Comparison of ENCODE assay signal across 8 cellular contexts in genomic region chr3:64023861-64024223, GRCh38. TPM values are rescaled to one million over a fixed set of nuclear protein-coding genes. Genes with fewer than 3 reads are reported as not detected.
DNase-seq lines count a peak whose midpoint lies in the region; ATAC-seq and TF ChIP-seq lines count a peak whose summit lies in the region.

No MANE protein-coding gene starts in this region.

- POLR2A ChIA-PET in activated CD8-positive, alpha-beta T cell treated with anti-CD3 and anti-CD28 coated beads, Interleukin-2, amount 10 ng/mL, durations not matched to agents 7 days and 5 days (lab: Charles Lee) = interaction anchor here (0.6 to 2.6 kb wide), 7 partner anchors 15 to 100 kb away, joined by 3 to 12 read pairs (median 7); no protein-coding TSS in a partner anchor

- H3K36me3 ChIP-seq in lower lobe of right lung = peaks cover 28% of the 10 kb centered on the region

- H3K9me3 ChIP-seq in lower lobe of right lung = no peaks in the 10 kb centered on the region

- CTCF ChIA-PET in activated CD8-positive, alpha-beta T cell treated with anti-CD3 and anti-CD28 coated beads, Interleukin-2, amount 10 ng/mL, durations not matched to agents 7 days and 5 days (lab: Charles Lee) = interaction anchor here (0.6 to 5.5 kb wide), 25 partner anchors 9 to 464 kb away, joined by 3 to 48 read pairs (median 4); partner anchors contain the start of gene SCAANT1

- no peak for TF ChIP-seq CTCF in lower lobe of right lung (IDR thresholded peaks at IDR 0.05)

- peak overlapping the region; percentile 81 for H3K27ac Mint-ChIP-seq in stimulated activated naive CD8-positive, alpha-beta T cell treated with anti-CD3 and anti-CD28 coated beads, Interleukin-15, Interleukin-2, amounts not matched to agents 100 ng/mL and 50 ng/mL, for 24 hours
- H3K27ac Mint-ChIP-seq in activated CD8-positive, alpha-beta T cell treated with anti-CD3 and anti-CD28 coated beads, Interleukin-2, amount 10 ng/mL, durations not matched to agents 7 days and 5 days = peak overlapping the region; percentile 93

- H3K27ac ChIP-seq in lower lobe of right lung = peak overlapping the region; percentile 92

- peaks cover 27% of the 10 kb centered on the region for H3K36me3 Mint-ChIP-seq in stimulated activated naive CD8-positive, alpha-beta T cell treated with anti-CD3 and anti-CD28 coated beads, Interleukin-15, Interleukin-2, amounts not matched to agents 100 ng/mL and 50 ng/mL, for 24 hours (ENCODE audit: low read depth)
- H3K36me3 Mint-ChIP-seq in activated CD8-positive, alpha-beta T cell treated with anti-CD3 and anti-CD28 coated beads, Interleukin-2, amount 10 ng/mL, durations not matched to agents 7 days and 5 days (ENCODE audit: low read depth) = peaks cover 21% of the 10 kb centered on the region

- peaks cover 24% of the 10 kb centered on the region for H3K4me1 ChIP-seq in lower lobe of right lung

- H3K4me3 Mint-ChIP-seq in stimulated activated naive CD8-positive, alpha-beta T cell treated with anti-CD3 and anti-CD28 coated beads, Interleukin-15, Interleukin-2, amounts not matched to agents 100 ng/mL and 50 ng/mL, for 24 hours = peak overlapping the region; percentile 88
- H3K4me3 Mint-ChIP-seq in activated CD8-positive, alpha-beta T cell treated with anti-CD3 and anti-CD28 coated beads, Interleukin-2, amount 10 ng/mL, durations not matched to agents 7 days and 5 days = peak overlapping the region; percentile 74

- H3K4me3 ChIP-seq in lower lobe of right lung = peak overlapping the region; percentile 91

- peaks cover 32% of the 10 kb centered on the region for H3K4me1 Mint-ChIP-seq in stimulated activated naive CD8-positive, alpha-beta T cell treated with anti-CD3 and anti-CD28 coated beads, Interleukin-15, Interleukin-2, amounts not matched to agents 100 ng/mL and 50 ng/mL, for 24 hours (ENCODE audit: low read depth)
- peaks cover 28% of the 10 kb centered on the region for H3K4me1 Mint-ChIP-seq in activated CD8-positive, alpha-beta T cell treated with anti-CD3 and anti-CD28 coated beads, Interleukin-2, amount 10 ng/mL, durations not matched to agents 7 days and 5 days (ENCODE audit: low read depth)

- peaks cover 23% of the 10 kb centered on the region for H3K27me3 Mint-ChIP-seq in stimulated activated naive CD8-positive, alpha-beta T cell treated with anti-CD3 and anti-CD28 coated beads, Interleukin-15, Interleukin-2, amounts not matched to agents 100 ng/mL and 50 ng/mL, for 24 hours
- H3K27me3 Mint-ChIP-seq in activated CD8-positive, alpha-beta T cell treated with anti-CD3 and anti-CD28 coated beads, Interleukin-2, amount 10 ng/mL, durations not matched to agents 7 days and 5 days (ENCODE audit: low read depth) = peaks cover 15% of the 10 kb centered on the region

- no peaks in the 10 kb centered on the region for H3K9me3 Mint-ChIP-seq in stimulated activated naive CD8-positive, alpha-beta T cell treated with anti-CD3 and anti-CD28 coated beads, Interleukin-15, Interleukin-2, amounts not matched to agents 100 ng/mL and 50 ng/mL, for 24 hours
- no peaks in the 10 kb centered on the region for H3K9me3 Mint-ChIP-seq in activated CD8-positive, alpha-beta T cell treated with anti-CD3 and anti-CD28 coated beads, Interleukin-2, amount 10 ng/mL, durations not matched to agents 7 days and 5 days (ENCODE audit: insufficient read depth)

- H3K27me3 ChIP-seq in lower lobe of right lung (ENCODE audit: low read depth) = no peaks in the 10 kb centered on the region

- no peak for ATAC-seq in stimulated activated naive CD8-positive, alpha-beta T cell treated with anti-CD3 and anti-CD28 coated beads, Interleukin-15, Interleukin-2, amounts not matched to agents 100 U/mL and 50 U/mL, for 24 hours
- ATAC-seq in activated CD8-positive, alpha-beta T cell treated with anti-CD3 and anti-CD28 coated beads, Interleukin-2, amount 10 ng/mL, durations not matched to agents 7 days and 5 days = no peak
- ATAC-seq in lower lobe of right lung (no peak), HG03460 (IDR thresholded peaks at IDR 0.05; ENCODE audit: unreplicated experiment) (no peak), GM19035 (IDR thresholded peaks at IDR 0.05; ENCODE audit: unreplicated experiment) (no peak)

- intact Hi-C loops in lower lobe of right lung (cut with DNase I) = no loop called here

- DNase-seq in stimulated activated naive CD8-positive, alpha-beta T cell treated with anti-CD3 and anti-CD28 coated beads, Interleukin-15, Interleukin-2, amounts not matched to agents 100 U/mL and 50 U/mL, for 24 hours = no peak
- DNase-seq in activated CD8-positive, alpha-beta T cell treated with anti-CD3 and anti-CD28 coated beads, Interleukin-2, amount 10 ng/mL, durations not matched to agents 7 days and 5 days = no peak
- DNase-seq in lower lobe of right lung (no peak), NCI-H1417 treated with DMSO at 0.1 percent for 48 hours (lab: John Stamatoyannopoulos, UW) (no peak)
- DNase-seq in stimulated activated CD4-positive, alpha-beta T cell treated with anti-CD3 and anti-CD28 coated beads, Interleukin-15, amount 100 ng/mL, for 24 hours = no peak

RNA-seq across cellular contexts. Expression of gene PSMD6, which starts 0.5 kb away (rescaled TPM):
- total RNA-seq in activated CD8-positive, alpha-beta T cell treated with anti-CD3 and anti-CD28 coated beads, Interleukin-2, amount 10 ng/mL, durations not matched to agents 7 days and 5 days = 10 to 100 TPM; 81.2 to 86.3 TPM
- total RNA-seq in lower lobe of right lung = 51.1 TPM
